In the genomic region with DNA sequence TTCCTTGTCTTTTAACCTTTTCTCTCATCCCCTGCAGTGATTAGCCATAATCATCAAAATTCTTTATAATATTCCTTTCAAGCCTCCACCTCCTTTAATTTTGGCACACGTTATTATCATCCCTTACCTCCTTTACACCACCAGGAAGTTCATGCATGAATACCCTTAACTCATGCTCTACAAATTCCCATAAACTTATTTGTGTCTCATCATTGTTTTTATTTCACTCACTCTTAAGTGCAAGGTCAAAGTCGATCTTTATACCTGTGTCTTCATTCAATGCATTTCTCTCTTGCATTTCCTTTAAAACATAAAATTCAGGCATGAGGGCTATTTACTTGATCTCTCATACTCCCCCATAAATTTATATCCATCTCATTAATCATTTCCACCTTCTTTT, we compare ENCODE assay signal across 33 cellular contexts.
A peak's percentile ranks its signal among the peaks of the same experiment; 100 is the strongest.
DNase-seq lines count a peak whose midpoint lies in the region; ATAC-seq and TF ChIP-seq lines count a peak whose summit lies in the region.
"Had no signal": no experiment of that assay in that cellular context is flagged by ENCODE, and none has a peak within 500 bp of the region (broad histone marks: within the 10 kb centered on the region; RNA-seq: fewer than 3 reads in every experiment).

No MANE protein-coding gene starts in this region.

- H3K4me2 ChIP-seq in PC-3 (ENCODE audit: low read length) (peak overlapping the region; percentile 56), SU-DHL-6 (ENCODE audit: low read depth, low read length, poor library complexity, severe bottlenecking) (no peak overlapping the region), osteoblast (ENCODE audit: insufficient read depth, low read length) (no peak overlapping the region)
- H3K4me2 ChIP-seq: A549; BLaER1; BLaER1 treated with 17β-estradiol and CSF1 and Interleukin-3, amounts not matched to agents 10 nM and 100 nM had no signal

- intact Hi-C loops in PC-3 (cut with micrococcal nuclease): loop anchor here (1.0 to 5.0 kb wide), 4 partner anchors 40 to 424 kb away; no protein-coding TSS in a partner anchor

- H3K4me3 ChIP-seq in PC-3 (ENCODE audit: low read length): no peak overlapping the region
- no peak overlapping the region for H3K4me3 ChIP-seq in SU-DHL-6 (ENCODE audit: insufficient read depth, low read length, poor library complexity, severe bottlenecking)
- no peak overlapping the region for H3K4me3 ChIP-seq in osteoblast (ENCODE audit: insufficient read depth, low read length)
- H3K4me3 ChIP-seq: A549; BLaER1; BLaER1 treated with 17β-estradiol and CSF1 and Interleukin-3, amounts not matched to agents 10 nM and 100 nM had no signal

- H3K9me3 ChIP-seq in PC-3 (ENCODE audit: low read length): no peaks in the 10 kb centered on the region
- H3K9me3 ChIP-seq in SU-DHL-6 (ENCODE audit: insufficient read depth, low read length): peaks cover 3% of the 10 kb centered on the region; the same call in 1 of the 2 replicates
- H3K9me3 ChIP-seq in osteoblast (ENCODE audit: low read depth, low read length): no peaks in the 10 kb centered on the region
- H3K9me3 ChIP-seq: A549; BE2C; BLaER1; BLaER1 treated with 17β-estradiol and CSF1 and Interleukin-3, amounts not matched to agents 10 nM and 100 nM; Caco-2 had no signal

- no peaks in the 10 kb centered on the region for H3K9me2 ChIP-seq in PC-3 (replicated peaks; ENCODE audit: low read length)
- no peaks in the 10 kb centered on the region for H3K9me2 ChIP-seq in SU-DHL-6 (replicated peaks; ENCODE audit: insufficient read depth, low read length)

- no TSS peak for BruUV-seq in PC-3 (replicated peaks; lab: Mats Ljungman, UMichigan)

- H3K27me3 ChIP-seq in PC-3 (ENCODE audit: low read length) (no peaks in the 10 kb centered on the region), SU-DHL-6 (ENCODE audit: low read length) (no peaks in the 10 kb centered on the region), osteoblast (ENCODE audit: insufficient read depth, low read length) (no peaks in the 10 kb centered on the region)
- H3K27me3 ChIP-seq: BE2C; BLaER1; BLaER1 treated with 17β-estradiol and CSF1 and Interleukin-3, amounts not matched to agents 10 nM and 100 nM had no signal

- H4K20me1 ChIP-seq in PC-3 (ENCODE audit: low read length) (no peaks in the 10 kb centered on the region), SU-DHL-6 (ENCODE audit: low read depth, low read length) (no peaks in the 10 kb centered on the region), osteoblast (ENCODE audit: insufficient read depth, low read length) (no peaks in the 10 kb centered on the region)
- H4K20me1 ChIP-seq: BLaER1; BLaER1 treated with 17β-estradiol and CSF1 and Interleukin-3, amounts not matched to agents 10 nM and 100 nM had no signal

- in situ Hi-C loops in Caki2 (cut with HindIII; ENCODE audit: low pct_unique_long_range_greater_than_20kb, low sequenced_read_pairs): no loop called here

- H3K27ac ChIP-seq in PC-3 (ENCODE audit: low read length) (peak overlapping the region; percentile 81), SU-DHL-6 (ENCODE audit: low read depth, low read length) (no peak overlapping the region), osteoblast (ENCODE audit: low read depth, low read length) (no peak overlapping the region)
- H3K27ac ChIP-seq: 22Rv1; A549; BLaER1; BLaER1 treated with 17β-estradiol and CSF1 and Interleukin-3, amounts not matched to agents 10 nM and 100 nM; C4-2B had no signal

- no peaks in the 10 kb centered on the region for H3K79me2 ChIP-seq in PC-3 (ENCODE audit: low read length)
- H3K79me2 ChIP-seq in SU-DHL-6 (ENCODE audit: insufficient read depth, low read length): no peaks in the 10 kb centered on the region
- no peaks in the 10 kb centered on the region for H3K79me2 ChIP-seq in osteoblast (ENCODE audit: insufficient read depth, low read length)

- peak; percentile 72 for ATAC-seq in PC-3
- no peak for ATAC-seq in HG03521 (IDR thresholded peaks at IDR 0.05; ENCODE audit: unreplicated experiment)
- ATAC-seq: A549; CD8-positive, alpha-beta T cell had no signal

- H3K4me1 ChIP-seq in PC-3 (ENCODE audit: insufficient read depth, low read length) (peaks cover 40% of the 10 kb centered on the region), osteoblast (ENCODE audit: insufficient read depth, low read length) (no peaks in the 10 kb centered on the region)
- H3K4me1 ChIP-seq: A549; BE2C; BLaER1; BLaER1 treated with 17β-estradiol and CSF1 and Interleukin-3, amounts not matched to agents 10 nM and 100 nM; Caco-2 had no signal

- no peaks in the 10 kb centered on the region for H3K36me3 ChIP-seq in PC-3 (ENCODE audit: low read depth, low read length)
- H3K36me3 ChIP-seq in SU-DHL-6 (ENCODE audit: low read length): no peaks in the 10 kb centered on the region
- H3K36me3 ChIP-seq in osteoblast (ENCODE audit: insufficient read depth, low read length): no peaks in the 10 kb centered on the region
- H3K36me3 ChIP-seq: BE2C; BLaER1; BLaER1 treated with 17β-estradiol and CSF1 and Interleukin-3, amounts not matched to agents 10 nM and 100 nM had no signal

- TF ChIP-seq CTCF in PC-3 (conservative IDR thresholded peaks at IDR 0.05; ENCODE audit: low read depth, low read length) (no peak), SU-DHL-6 (IDR thresholded peaks at IDR 0.05; ENCODE audit: insufficient read depth, low read length, poor library complexity, severe bottlenecking) (no peak), osteoblast (IDR thresholded peaks at IDR 0.05; ENCODE audit: extremely low read depth, low read depth, low read length) (no peak)

- H3F3A ChIP-seq in PC-3 (ENCODE audit: low read length, unreplicated experiment) (no peaks in the 10 kb centered on the region), SU-DHL-6 (ENCODE audit: insufficient read depth) (no peaks in the 10 kb centered on the region)

- DNase-seq in Caki2 (ENCODE audit: low read depth) (peak; percentile 57), LoVo (ENCODE audit: low spot score) (peak; percentile 22), PC-3 (peak; percentile 64), osteoblast (ENCODE audit: insufficient read length, low spot score, missing footprints) (no peak), GM03348 (ENCODE audit: low spot score) (no peak), SKM-1 treated with dmso at 0.1 percent for 144 hours (lab: John Stamatoyannopoulos, UW; ENCODE audit: unreplicated experiment) (no peak)
- DNase-seq: 8988T; ACHN; AML-193; BE2C; C1 segment of cervical spinal cord; Caco-2; Calu3; CD4-positive, alpha-beta memory T cell; CD4-positive, alpha-beta T cell; CD4-positive, CD25-positive, alpha-beta regulatory T cell; CD8-positive, alpha-beta memory T cell; CD8-positive, alpha-beta T cell; COR-L47; DMS 273 treated with DMSO at 0.1 percent for 48 hours; DMS153; DMS53; DMS79; DMS79 treated with DMSO at 0.1 percent for 48 hours; DND-41; EL had no signal

- POLR2A ChIA-PET in PC-3 (lab: Charles Lee; ENCODE audit: unreplicated experiment): no interaction called here

- CTCF ChIA-PET in PC-3 (lab: Charles Lee): no interaction called here

- H3K9ac ChIP-seq in PC-3 (ENCODE audit: low read length): peak overlapping the region; percentile 54; the same call in 1 of the 2 replicates
- H3K9ac ChIP-seq in SU-DHL-6 (ENCODE audit: low read length): no peak overlapping the region
- H3K9ac ChIP-seq: BLaER1; BLaER1 treated with 17β-estradiol and CSF1 and Interleukin-3, amounts not matched to agents 10 nM and 100 nM had no signal

- peak overlapping the region; percentile 16; the same call in 1 of the 2 replicates for H2AFZ ChIP-seq in PC-3 (ENCODE audit: low read length)
- peak overlapping the region; percentile 59 for H2AFZ ChIP-seq in SU-DHL-6 (ENCODE audit: low read depth, low read length, severe bottlenecking)
- H2AFZ ChIP-seq in osteoblast (ENCODE audit: low read length): no peak overlapping the region

Comparison
In these comparisons a context has a peak if more than half of its experiments do, and no peak if none do; other contexts are left out.
1. DNase-seq: peak in Caki2 (single experiment), LoVo (single experiment) and PC-3 (single experiment); none in osteoblast (single experiment), GM03348 (single experiment) and SKM-1 treated with dmso at 0.1 percent for 144 hours (single experiment).